ENCODE assay signal across 1 cellular context in the genomic region with DNA sequence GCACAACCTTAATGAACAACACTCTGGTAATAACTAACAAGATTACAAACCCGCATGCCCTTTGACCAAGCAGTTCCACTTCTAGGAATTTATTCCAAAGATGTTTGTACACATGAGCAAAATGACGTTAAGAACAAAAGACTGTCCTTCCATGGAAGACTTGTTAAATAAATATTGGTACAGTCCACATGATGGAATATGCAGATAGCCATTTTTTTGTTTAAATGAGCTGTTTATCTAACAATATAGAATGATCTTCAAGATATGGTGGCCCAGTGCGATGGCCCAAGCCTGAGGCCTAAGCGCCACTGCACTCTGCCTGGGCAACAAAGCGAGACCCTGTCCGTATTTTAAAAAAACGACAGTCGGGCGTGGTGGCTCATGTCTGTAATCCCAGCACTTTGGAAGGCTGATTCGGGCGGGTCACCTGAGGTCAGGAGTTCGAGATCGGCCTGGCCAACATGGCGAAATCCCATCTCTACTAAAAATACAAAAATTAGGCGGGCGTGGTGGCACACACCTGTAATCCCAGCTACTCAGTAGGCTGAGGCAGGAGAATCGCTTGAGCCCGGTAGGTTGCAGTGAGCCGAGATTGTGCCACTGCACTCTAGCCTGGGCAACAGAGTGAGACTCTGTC.
TF ChIP-seq lines count a peak whose summit lies in the region.

No MANE protein-coding gene starts in this region.

TF ChIP-seq in HepG2, 621 proteins besides CTCF, POLR2A, EP300 and RAD21 (continued from another document and continues in another):
- TF ChIP-seq TSC22D2 (CRISPR knock-in tag; IDR thresholded peaks at IDR 0.05; ENCODE audit: borderline replicate concordance) (0 out of 2 replicates have a peak, but pooled peaks have one; percentile 27), ATF2 (CRISPR knock-in tag; IDR thresholded peaks at IDR 0.05) (peak; percentile 80), FOXK1 (CRISPR knock-in tag; IDR thresholded peaks at IDR 0.05; ENCODE audit: borderline replicate concordance, low read depth) (peak; percentile 88; the same call in 1 of the 2 replicates), SNAI1 (CRISPR knock-in tag; IDR thresholded peaks at IDR 0.05; ENCODE audit: borderline replicate concordance) (peak; percentile 59; the same call in 1 of the 2 replicates), KLF9 (CRISPR knock-in tag; IDR thresholded peaks at IDR 0.05; ENCODE audit: low read depth) (0 out of 2 replicates have a peak, but pooled peaks have one; percentile 53), ONECUT2 (CRISPR knock-in tag; IDR thresholded peaks at IDR 0.05) (peak; percentile 37; the same call in 1 of the 2 replicates), ZMAT5 (CRISPR knock-in tag; IDR thresholded peaks at IDR 0.05; ENCODE audit: borderline replicate concordance, low read depth) (no peak), SMARCC2 (IDR thresholded peaks at IDR 0.05) (no peak), PPARG (CRISPR knock-in tag; conservative IDR thresholded peaks at IDR 0.05) (peak; percentile 94), CREB3 (CRISPR knock-in tag; IDR thresholded peaks at IDR 0.05) (no peak; the same call in 1 of the 2 replicates), ZNF670 (CRISPR knock-in tag; IDR thresholded peaks at IDR 0.05; ENCODE audit: borderline replicate concordance) (0 out of 2 replicates have a peak, but pooled peaks have one; percentile 19), JARID2 (CRISPR knock-in tag; IDR thresholded peaks at IDR 0.05; ENCODE audit: insufficient replicate concordance) (no peak), ZNF768 (CRISPR knock-in tag; IDR thresholded peaks at IDR 0.05) (peak; percentile 78), TBX3 (IDR thresholded peaks at IDR 0.05; ENCODE audit: borderline replicate concordance) (peak; percentile 86), CBX2 (IDR thresholded peaks at IDR 0.05; ENCODE audit: low read depth, low read length) (no peak), CBX2 (CRISPR knock-in tag; IDR thresholded peaks at IDR 0.05; ENCODE audit: low read depth) (0 out of 2 replicates have a peak, but pooled peaks have one; percentile 11), ZNF614 (CRISPR knock-in tag; IDR thresholded peaks at IDR 0.05; ENCODE audit: borderline replicate concordance) (peak; percentile 61), ZBTB1 (CRISPR knock-in tag; IDR thresholded peaks at IDR 0.05; ENCODE audit: borderline replicate concordance) (no peak), RFXANK (CRISPR knock-in tag; IDR thresholded peaks at IDR 0.05) (no peak), ZSCAN20 (CRISPR knock-in tag; IDR thresholded peaks at IDR 0.05; ENCODE audit: borderline replicate concordance) (0 out of 2 replicates have a peak, but pooled peaks have one; percentile 28), HDAC1 (CRISPR knock-in tag; IDR thresholded peaks at IDR 0.05) (peak; percentile 71; the same call in 1 of the 2 replicates), ZNF878 (CRISPR knock-in tag; IDR thresholded peaks at IDR 0.05) (0 out of 2 replicates have a peak, but pooled peaks have one; percentile 55), RCOR2 (CRISPR knock-in tag; IDR thresholded peaks at IDR 0.05) (peak; percentile 91), ZNF331 (CRISPR knock-in tag; IDR thresholded peaks at IDR 0.05) (peak; percentile 46; the same call in 1 of the 2 replicates), ADNP (CRISPR knock-in tag; IDR thresholded peaks at IDR 0.05) (peak; percentile 90), PRDM4 (CRISPR knock-in tag; IDR thresholded peaks at IDR 0.05; ENCODE audit: borderline replicate concordance) (no peak), FOXJ3 (CRISPR knock-in tag; IDR thresholded peaks at IDR 0.05; ENCODE audit: borderline replicate concordance) (peak; percentile 94; the same call in 1 of the 2 replicates)
- TF ChIP-seq, protein P1, sequence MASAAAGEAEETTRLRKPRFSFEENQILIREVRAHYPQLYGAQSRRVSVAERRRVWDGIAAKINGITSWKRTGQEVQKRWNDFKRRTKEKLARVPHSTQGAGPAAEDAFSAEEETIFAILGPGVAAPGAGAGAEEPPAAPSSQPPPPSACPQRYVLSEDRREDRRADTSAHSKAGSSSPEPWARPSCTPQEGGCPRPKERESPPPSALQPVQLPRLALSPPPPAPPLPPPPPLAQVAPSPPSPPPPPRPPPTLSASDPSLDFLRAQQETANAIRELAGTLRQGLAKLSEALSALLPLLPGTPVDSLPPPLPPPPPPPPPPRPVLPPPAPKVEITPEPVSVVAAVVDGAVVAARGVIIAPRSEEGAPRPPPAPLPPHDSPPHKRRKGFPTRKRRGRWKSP (CRISPR knock-in tag; IDR thresholded peaks at IDR 0.05) = peak; percentile 2; the same call in 1 of the 2 replicates
- TF ChIP-seq, protein P2, sequence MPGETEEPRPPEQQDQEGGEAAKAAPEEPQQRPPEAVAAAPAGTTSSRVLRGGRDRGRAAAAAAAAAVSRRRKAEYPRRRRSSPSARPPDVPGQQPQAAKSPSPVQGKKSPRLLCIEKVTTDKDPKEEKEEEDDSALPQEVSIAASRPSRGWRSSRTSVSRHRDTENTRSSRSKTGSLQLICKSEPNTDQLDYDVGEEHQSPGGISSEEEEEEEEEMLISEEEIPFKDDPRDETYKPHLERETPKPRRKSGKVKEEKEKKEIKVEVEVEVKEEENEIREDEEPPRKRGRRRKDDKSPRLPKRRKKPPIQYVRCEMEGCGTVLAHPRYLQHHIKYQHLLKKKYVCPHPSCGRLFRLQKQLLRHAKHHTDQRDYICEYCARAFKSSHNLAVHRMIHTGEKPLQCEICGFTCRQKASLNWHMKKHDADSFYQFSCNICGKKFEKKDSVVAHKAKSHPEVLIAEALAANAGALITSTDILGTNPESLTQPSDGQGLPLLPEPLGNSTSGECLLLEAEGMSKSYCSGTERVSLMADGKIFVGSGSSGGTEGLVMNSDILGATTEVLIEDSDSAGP (CRISPR knock-in tag; IDR thresholded peaks at IDR 0.05; ENCODE audit: borderline replicate concordance) = peak; percentile 65; the same call in 1 of the 2 replicates
- TF ChIP-seq, protein P3, sequence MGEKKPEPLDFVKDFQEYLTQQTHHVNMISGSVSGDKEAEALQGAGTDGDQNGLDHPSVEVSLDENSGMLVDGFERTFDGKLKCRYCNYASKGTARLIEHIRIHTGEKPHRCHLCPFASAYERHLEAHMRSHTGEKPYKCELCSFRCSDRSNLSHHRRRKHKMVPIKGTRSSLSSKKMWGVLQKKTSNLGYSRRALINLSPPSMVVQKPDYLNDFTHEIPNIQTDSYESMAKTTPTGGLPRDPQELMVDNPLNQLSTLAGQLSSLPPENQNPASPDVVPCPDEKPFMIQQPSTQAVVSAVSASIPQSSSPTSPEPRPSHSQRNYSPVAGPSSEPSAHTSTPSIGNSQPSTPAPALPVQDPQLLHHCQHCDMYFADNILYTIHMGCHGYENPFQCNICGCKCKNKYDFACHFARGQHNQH (CRISPR knock-in tag; IDR thresholded peaks at IDR 0.05) = no peak; the same call in 1 of the 2 replicates
- TF ChIP-seq, protein P4, sequence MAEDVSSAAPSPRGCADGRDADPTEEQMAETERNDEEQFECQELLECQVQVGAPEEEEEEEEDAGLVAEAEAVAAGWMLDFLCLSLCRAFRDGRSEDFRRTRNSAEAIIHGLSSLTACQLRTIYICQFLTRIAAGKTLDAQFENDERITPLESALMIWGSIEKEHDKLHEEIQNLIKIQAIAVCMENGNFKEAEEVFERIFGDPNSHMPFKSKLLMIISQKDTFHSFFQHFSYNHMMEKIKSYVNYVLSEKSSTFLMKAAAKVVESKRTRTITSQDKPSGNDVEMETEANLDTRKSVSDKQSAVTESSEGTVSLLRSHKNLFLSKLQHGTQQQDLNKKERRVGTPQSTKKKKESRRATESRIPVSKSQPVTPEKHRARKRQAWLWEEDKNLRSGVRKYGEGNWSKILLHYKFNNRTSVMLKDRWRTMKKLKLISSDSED (CRISPR knock-in tag; IDR thresholded peaks at IDR 0.05) = no peak
- TF ChIP-seq, protein P5, sequence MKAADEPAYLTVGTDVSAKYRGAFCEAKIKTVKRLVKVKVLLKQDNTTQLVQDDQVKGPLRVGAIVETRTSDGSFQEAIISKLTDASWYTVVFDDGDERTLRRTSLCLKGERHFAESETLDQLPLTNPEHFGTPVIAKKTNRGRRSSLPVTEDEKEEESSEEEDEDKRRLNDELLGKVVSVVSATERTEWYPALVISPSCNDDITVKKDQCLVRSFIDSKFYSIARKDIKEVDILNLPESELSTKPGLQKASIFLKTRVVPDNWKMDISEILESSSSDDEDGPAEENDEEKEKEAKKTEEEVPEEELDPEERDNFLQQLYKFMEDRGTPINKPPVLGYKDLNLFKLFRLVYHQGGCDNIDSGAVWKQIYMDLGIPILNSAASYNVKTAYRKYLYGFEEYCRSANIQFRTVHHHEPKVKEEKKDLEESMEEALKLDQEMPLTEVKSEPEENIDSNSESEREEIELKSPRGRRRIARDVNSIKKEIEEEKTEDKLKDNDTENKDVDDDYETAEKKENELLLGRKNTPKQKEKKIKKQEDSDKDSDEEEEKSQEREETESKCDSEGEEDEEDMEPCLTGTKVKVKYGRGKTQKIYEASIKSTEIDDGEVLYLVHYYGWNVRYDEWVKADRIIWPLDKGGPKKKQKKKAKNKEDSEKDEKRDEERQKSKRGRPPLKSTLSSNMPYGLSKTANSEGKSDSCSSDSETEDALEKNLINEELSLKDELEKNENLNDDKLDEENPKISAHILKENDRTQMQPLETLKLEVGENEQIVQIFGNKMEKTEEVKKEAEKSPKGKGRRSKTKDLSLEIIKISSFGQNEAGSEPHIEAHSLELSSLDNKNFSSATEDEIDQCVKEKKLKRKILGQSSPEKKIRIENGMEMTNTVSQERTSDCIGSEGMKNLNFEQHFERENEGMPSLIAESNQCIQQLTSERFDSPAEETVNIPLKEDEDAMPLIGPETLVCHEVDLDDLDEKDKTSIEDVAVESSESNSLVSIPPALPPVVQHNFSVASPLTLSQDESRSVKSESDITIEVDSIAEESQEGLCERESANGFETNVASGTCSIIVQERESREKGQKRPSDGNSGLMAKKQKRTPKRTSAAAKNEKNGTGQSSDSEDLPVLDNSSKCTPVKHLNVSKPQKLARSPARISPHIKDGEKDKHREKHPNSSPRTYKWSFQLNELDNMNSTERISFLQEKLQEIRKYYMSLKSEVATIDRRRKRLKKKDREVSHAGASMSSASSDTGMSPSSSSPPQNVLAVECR (CRISPR knock-in tag; IDR thresholded peaks at IDR 0.05; ENCODE audit: borderline replicate concordance) = no peak
- TF ChIP-seq, protein P6, sequence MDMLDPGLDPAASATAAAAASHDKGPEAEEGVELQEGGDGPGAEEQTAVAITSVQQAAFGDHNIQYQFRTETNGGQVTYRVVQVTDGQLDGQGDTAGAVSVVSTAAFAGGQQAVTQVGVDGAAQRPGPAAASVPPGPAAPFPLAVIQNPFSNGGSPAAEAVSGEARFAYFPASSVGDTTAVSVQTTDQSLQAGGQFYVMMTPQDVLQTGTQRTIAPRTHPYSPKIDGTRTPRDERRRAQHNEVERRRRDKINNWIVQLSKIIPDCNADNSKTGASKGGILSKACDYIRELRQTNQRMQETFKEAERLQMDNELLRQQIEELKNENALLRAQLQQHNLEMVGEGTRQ (IDR thresholded peaks at IDR 0.05; ENCODE audit: low read depth, low read length) = no peak
- TF ChIP-seq, protein P6 (CRISPR knock-in tag; IDR thresholded peaks at IDR 0.05; ENCODE audit: borderline replicate concordance) = peak; percentile 9; the same call in 1 of the 2 replicates
- TF ChIP-seq, protein P7, sequence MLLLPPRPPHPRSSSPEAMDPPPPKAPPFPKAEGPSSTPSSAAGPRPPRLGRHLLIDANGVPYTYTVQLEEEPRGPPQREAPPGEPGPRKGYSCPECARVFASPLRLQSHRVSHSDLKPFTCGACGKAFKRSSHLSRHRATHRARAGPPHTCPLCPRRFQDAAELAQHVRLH (CRISPR knock-in tag; IDR thresholded peaks at IDR 0.05; ENCODE audit: borderline replicate concordance, low read depth) = no peak; the same call in 1 of the 2 replicates
